In the genomic region with DNA sequence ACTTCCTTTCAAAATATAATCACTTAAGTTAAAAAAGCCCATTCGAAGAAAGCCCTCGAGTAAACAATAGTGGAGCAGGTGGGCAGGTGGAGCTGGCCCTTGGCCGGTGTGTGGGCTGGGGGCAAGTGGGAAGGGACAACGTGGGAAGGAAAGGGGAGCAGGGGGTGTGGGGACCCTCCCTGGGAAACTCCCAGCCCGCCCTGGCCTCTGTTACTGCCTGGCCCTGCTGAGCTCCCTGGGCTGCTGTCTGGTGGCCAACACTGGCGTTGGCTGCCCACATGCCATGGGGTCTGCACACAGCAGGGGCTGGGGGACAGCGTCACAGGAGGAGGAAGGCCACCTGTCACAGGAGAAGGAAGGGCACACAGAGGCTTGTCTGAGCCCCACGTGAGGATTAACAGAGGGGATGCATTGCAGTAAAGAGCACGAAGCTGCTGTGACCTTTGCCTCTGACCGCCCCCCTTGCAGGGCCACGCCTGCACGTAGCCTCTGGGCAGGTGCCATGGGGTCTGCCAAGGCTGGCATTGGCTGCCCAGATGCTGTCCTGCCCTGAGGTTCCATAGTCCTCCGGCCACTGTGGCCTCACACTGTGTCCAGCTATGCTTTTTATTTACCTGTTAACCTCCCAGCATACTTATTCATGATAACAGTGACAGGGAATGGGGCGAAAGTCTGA, we compare ENCODE assay signal across 2 cellular contexts.
A peak's percentile ranks its signal among the peaks of the same experiment; 100 is the strongest.
TF ChIP-seq lines count a peak whose summit lies in the region.

No MANE protein-coding gene starts in this region.

TF ChIP-seq in liver, 16 proteins besides CTCF, POLR2A, EP300 and RAD21:
- TF ChIP-seq ATF3 (IDR thresholded peaks at IDR 0.05) = no peak
- no peak for TF ChIP-seq MAX (IDR thresholded peaks at IDR 0.05)
- TF ChIP-seq ZBTB33 (IDR thresholded peaks at IDR 0.05) = no peak
- TF ChIP-seq TAF1 (conservative IDR thresholded peaks at IDR 0.05) = no peak
- TF ChIP-seq HNF4G (IDR thresholded peaks at IDR 0.05) = peak; percentile 79
- peak in 1 of 2 donors; percentile 94 for TF ChIP-seq HNF4A (conservative IDR thresholded peaks at IDR 0.05)
- no peak for TF ChIP-seq JUND (IDR thresholded peaks at IDR 0.05)
- TF ChIP-seq SP1 (IDR thresholded peaks at IDR 0.05) = peak; percentile 96
- TF ChIP-seq, protein P1, sequence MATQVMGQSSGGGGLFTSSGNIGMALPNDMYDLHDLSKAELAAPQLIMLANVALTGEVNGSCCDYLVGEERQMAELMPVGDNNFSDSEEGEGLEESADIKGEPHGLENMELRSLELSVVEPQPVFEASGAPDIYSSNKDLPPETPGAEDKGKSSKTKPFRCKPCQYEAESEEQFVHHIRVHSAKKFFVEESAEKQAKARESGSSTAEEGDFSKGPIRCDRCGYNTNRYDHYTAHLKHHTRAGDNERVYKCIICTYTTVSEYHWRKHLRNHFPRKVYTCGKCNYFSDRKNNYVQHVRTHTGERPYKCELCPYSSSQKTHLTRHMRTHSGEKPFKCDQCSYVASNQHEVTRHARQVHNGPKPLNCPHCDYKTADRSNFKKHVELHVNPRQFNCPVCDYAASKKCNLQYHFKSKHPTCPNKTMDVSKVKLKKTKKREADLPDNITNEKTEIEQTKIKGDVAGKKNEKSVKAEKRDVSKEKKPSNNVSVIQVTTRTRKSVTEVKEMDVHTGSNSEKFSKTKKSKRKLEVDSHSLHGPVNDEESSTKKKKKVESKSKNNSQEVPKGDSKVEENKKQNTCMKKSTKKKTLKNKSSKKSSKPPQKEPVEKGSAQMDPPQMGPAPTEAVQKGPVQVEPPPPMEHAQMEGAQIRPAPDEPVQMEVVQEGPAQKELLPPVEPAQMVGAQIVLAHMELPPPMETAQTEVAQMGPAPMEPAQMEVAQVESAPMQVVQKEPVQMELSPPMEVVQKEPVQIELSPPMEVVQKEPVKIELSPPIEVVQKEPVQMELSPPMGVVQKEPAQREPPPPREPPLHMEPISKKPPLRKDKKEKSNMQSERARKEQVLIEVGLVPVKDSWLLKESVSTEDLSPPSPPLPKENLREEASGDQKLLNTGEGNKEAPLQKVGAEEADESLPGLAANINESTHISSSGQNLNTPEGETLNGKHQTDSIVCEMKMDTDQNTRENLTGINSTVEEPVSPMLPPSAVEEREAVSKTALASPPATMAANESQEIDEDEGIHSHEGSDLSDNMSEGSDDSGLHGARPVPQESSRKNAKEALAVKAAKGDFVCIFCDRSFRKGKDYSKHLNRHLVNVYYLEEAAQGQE (IDR thresholded peaks at IDR 0.05) = no peak
- peak; percentile 44 for TF ChIP-seq NR2F2 (IDR thresholded peaks at IDR 0.05)
- TF ChIP-seq RXRA (IDR thresholded peaks at IDR 0.05) = peak in 1 of 2 donors; percentile 84
- TF ChIP-seq YY1 (IDR thresholded peaks at IDR 0.05) = no peak

TF ChIP-seq in HepG2, 621 proteins besides CTCF, POLR2A, EP300 and RAD21:
- TF ChIP-seq TBP (CRISPR knock-in tag; IDR thresholded peaks at IDR 0.05) (no peak), DPF2 (CRISPR knock-in tag; IDR thresholded peaks at IDR 0.05; ENCODE audit: borderline replicate concordance, low read depth) (no peak), POLR2G (IDR thresholded peaks at IDR 0.05; ENCODE audit: low read depth, low read length) (no peak), ZNF451 (CRISPR knock-in tag; IDR thresholded peaks at IDR 0.05) (no peak), ZNF10 (CRISPR knock-in tag; IDR thresholded peaks at IDR 0.05; ENCODE audit: borderline replicate concordance, low read depth) (no peak), POLR2AphosphoS2 (IDR thresholded peaks at IDR 0.05; ENCODE audit: low read depth, low read length) (no peak), ZNF17 (CRISPR knock-in tag; IDR thresholded peaks at IDR 0.05) (no peak), ZNF775 (CRISPR knock-in tag; IDR thresholded peaks at IDR 0.05; ENCODE audit: borderline replicate concordance) (no peak), PAF1 (CRISPR knock-in tag; IDR thresholded peaks at IDR 0.05) (no peak), NR2C2 (CRISPR knock-in tag; IDR thresholded peaks at IDR 0.05; ENCODE audit: borderline replicate concordance) (no peak), ZHX1 (CRISPR knock-in tag; IDR thresholded peaks at IDR 0.05; ENCODE audit: low read depth) (no peak), MTA3 (CRISPR knock-in tag; IDR thresholded peaks at IDR 0.05) (no peak), FUBP1 (CRISPR knock-in tag; IDR thresholded peaks at IDR 0.05; ENCODE audit: borderline replicate concordance) (no peak), JUNB (CRISPR knock-in tag; IDR thresholded peaks at IDR 0.05; ENCODE audit: borderline replicate concordance) (no peak), ATF5 (CRISPR knock-in tag; IDR thresholded peaks at IDR 0.05; ENCODE audit: low read depth) (no peak), ZBTB7A (CRISPR knock-in tag; IDR thresholded peaks at IDR 0.05) (no peak), SAFB2 (CRISPR knock-in tag; IDR thresholded peaks at IDR 0.05; ENCODE audit: borderline replicate concordance, low read depth) (no peak)
- TF ChIP-seq, protein P2, sequence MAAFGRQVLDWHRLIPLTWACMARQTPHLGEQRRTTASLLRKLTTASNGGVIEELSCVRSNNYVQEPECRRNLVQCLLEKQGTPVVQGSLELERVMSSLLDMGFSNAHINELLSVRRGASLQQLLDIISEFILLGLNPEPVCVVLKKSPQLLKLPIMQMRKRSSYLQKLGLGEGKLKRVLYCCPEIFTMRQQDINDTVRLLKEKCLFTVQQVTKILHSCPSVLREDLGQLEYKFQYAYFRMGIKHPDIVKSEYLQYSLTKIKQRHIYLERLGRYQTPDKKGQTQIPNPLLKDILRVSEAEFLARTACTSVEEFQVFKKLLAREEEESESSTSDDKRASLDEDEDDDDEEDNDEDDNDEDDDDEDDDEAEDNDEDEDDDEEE (CRISPR knock-in tag; IDR thresholded peaks at IDR 0.05) = no peak
